Comparison of ENCODE assay signal across 1 cellular context in genomic region chr2:236214331-236214995, GRCh38.
TF ChIP-seq lines count a peak whose summit lies in the region.

No MANE protein-coding gene starts in this region.

TF ChIP-seq in GM23338, 12 proteins besides CTCF, POLR2A, EP300 and RAD21:
- TF ChIP-seq REST (IDR thresholded peaks at IDR 0.05; ENCODE audit: unreplicated experiment): no peak
- TF ChIP-seq POLR2AphosphoS5 (IDR thresholded peaks at IDR 0.05; ENCODE audit: low read depth): no peak
- TF ChIP-seq, protein P1, sequence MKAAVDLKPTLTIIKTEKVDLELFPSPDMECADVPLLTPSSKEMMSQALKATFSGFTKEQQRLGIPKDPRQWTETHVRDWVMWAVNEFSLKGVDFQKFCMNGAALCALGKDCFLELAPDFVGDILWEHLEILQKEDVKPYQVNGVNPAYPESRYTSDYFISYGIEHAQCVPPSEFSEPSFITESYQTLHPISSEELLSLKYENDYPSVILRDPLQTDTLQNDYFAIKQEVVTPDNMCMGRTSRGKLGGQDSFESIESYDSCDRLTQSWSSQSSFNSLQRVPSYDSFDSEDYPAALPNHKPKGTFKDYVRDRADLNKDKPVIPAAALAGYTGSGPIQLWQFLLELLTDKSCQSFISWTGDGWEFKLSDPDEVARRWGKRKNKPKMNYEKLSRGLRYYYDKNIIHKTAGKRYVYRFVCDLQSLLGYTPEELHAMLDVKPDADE (IDR thresholded peaks at IDR 0.05): no peak
- TF ChIP-seq JUNB (IDR thresholded peaks at IDR 0.05; ENCODE audit: unreplicated experiment): no peak
- TF ChIP-seq STAT1 (IDR thresholded peaks at IDR 0.05; ENCODE audit: unreplicated experiment): no peak
- TF ChIP-seq ZNF462 (CRISPR knock-in tag; IDR thresholded peaks at IDR 0.05): no peak
- no peak for TF ChIP-seq EZH2phosphoT487 (IDR thresholded peaks at IDR 0.05; ENCODE audit: unreplicated experiment)
